Comparison of ENCODE assay signal across 8 cellular contexts in genomic region chr6:125904871-125905270, GRCh38. TPM values are rescaled to one million over a fixed set of nuclear protein-coding genes. Genes with fewer than 3 reads are reported as not detected.
DNase-seq lines count a peak whose midpoint lies in the region; ATAC-seq and TF ChIP-seq lines count a peak whose summit lies in the region.

No MANE protein-coding gene starts in this region.

- TF ChIP-seq CTCF in GM12865 (IDR thresholded peaks at IDR 0.05; ENCODE audit: insufficient read depth, low read depth, low read length, missing control alignments) (no peak), fibroblast of the aortic adventitia (IDR thresholded peaks at IDR 0.05; ENCODE audit: insufficient read depth, low read length) (no peak)

- peaks cover 3 to 6% of the 10 kb centered on the region in 2 donors for H3K36me3 ChIP-seq in aorta (ENCODE audit: control insufficient read depth in 1 of 2, insufficient read depth in 2 of 2, low read length in 1 of 2)

- peak; percentile 80 for ATAC-seq in HG02678 (IDR thresholded peaks at IDR 0.05; ENCODE audit: unreplicated experiment)
- ATAC-seq in aorta (ENCODE audit: low FRiP score): no peak

- WGBS in aorta, 2 donors: 92 to 94% methylated on average over 3 of the region's 3 CpGs

- DNase-seq in GM12865 (ENCODE audit: low read depth) (peak; percentile 81), T-helper 22 cell (ENCODE audit: low read depth) (peak; percentile 30), fibroblast of the aortic adventitia (ENCODE audit: low read depth) (peak; percentile 29), OCI-M1 (lab: John Stamatoyannopoulos, UW) (no peak), NCI-H774 (lab: John Stamatoyannopoulos, UW) (no peak), aorta (no peak), NCI-H187 (lab: John Stamatoyannopoulos, UW) (no peak)

- no peak overlapping the region for H3K4me3 ChIP-seq in GM12865 (ENCODE audit: low read depth, low read length)
- no peak overlapping the region for H3K4me3 ChIP-seq in fibroblast of the aortic adventitia (ENCODE audit: low read depth, low read length)
- no peak overlapping the region for H3K4me3 ChIP-seq in aorta (ENCODE audit: low read length in 2 of 2)

- intact Hi-C loops in aorta (cut with DNase I): loop anchor here in 1 of 2 donors (5.0 kb wide), 1 partner anchor 52 kb away; the partner anchor contains the start of gene HINT3

- H3K27me3 ChIP-seq in aorta (ENCODE audit: control insufficient read depth in 1 of 2, insufficient read depth in 2 of 2, low read length in 1 of 2): no peaks in the 10 kb centered on the region

- no peaks in the 10 kb centered on the region for H3K9me3 ChIP-seq in aorta (ENCODE audit: control insufficient read depth, low read length)

- no peak overlapping the region for H3K27ac ChIP-seq in aorta (ENCODE audit: low read depth in 1 of 2, low read length in 2 of 2)

- H3K4me1 ChIP-seq in aorta (ENCODE audit: control insufficient read depth in 1 of 2, insufficient read depth in 2 of 2, low read length in 2 of 2): no peaks in the 10 kb centered on the region

RNA-seq across cellular contexts. Expression of gene HINT3, which starts 51.7 kb away (rescaled TPM):
- total RNA-seq in fibroblast of the aortic adventitia (ENCODE audit: low replicate concordance): 23.5 and 30.6 TPM in 2 replicates
- 10 to 100 TPM; 16.2 to 20.1 TPM for total RNA-seq in aorta
- polyA plus RNA-seq in aorta: 10 to 100 TPM; 15.6 to 37.4 TPM

Comparison
In these comparisons a context has a peak if more than half of its experiments do, and no peak if none do; other contexts are left out.
1. DNase-seq: peak in GM12865 (single experiment), T-helper 22 cell (single experiment) and fibroblast of the aortic adventitia (single experiment); none in OCI-M1 (single experiment), NCI-H774 (single experiment), aorta (0 of 2) and NCI-H187 (0 of 2).